In the genomic region with DNA sequence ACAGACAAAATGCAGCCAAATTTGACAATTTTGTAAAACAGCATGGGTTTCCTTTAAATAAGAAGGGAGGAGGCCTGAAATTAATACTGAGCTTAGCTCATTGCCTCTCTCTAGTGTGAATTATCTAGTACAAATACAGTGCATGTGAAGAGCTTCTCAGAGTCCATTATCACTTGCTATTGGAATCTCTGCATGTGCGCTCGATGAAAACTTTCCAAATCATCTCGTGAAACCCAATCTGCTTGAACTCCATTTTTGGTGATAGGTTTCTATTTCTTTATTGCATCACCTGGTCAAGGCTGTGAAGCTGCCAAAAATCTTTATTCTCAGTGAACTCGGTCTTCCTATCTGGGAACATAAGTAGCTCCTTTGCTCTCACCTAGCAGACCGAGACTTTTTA, we compare ENCODE assay signal across 18 cellular contexts. TPM values are rescaled to one million over a fixed set of nuclear protein-coding genes. Genes with fewer than 3 reads are reported as not detected.
DNase-seq lines count a peak whose midpoint lies in the region; ATAC-seq, FAIRE-seq and TF ChIP-seq lines count a peak whose summit lies in the region.
"Had no signal": no experiment of that assay in that cellular context is flagged by ENCODE, and none has a peak within 500 bp of the region (broad histone marks: within the 10 kb centered on the region; RNA-seq: fewer than 3 reads in every experiment).

No MANE protein-coding gene starts in this region.

- H2AFZ ChIP-seq in K562 (ENCODE audit: low read depth, low read length) = peak overlapping the region; percentile 6; the same call in 1 of the 2 replicates
- H2AFZ ChIP-seq: GM23248 had no signal

- TF ChIP-seq POLR2A in K562 (conservative IDR thresholded peaks at IDR 0.05) (no peak), gastrocnemius medialis (IDR thresholded peaks at IDR 0.05) (no peak)

- DNase-seq in DMS 273 (lab: John Stamatoyannopoulos, UW; ENCODE audit: unreplicated experiment) = peak; percentile 10
- no peak for DNase-seq in DMS 273 treated with DMSO at 0.1 percent for 48 hours (lab: John Stamatoyannopoulos, UW)
- DNase-seq in NCI-H69 (lab: John Stamatoyannopoulos, UW) = peak; percentile 13
- DNase-seq in K562 (ENCODE audit: extremely low read depth in 1 of 4, low spot score in 3 of 4) = no peak
- peak in 1 of 2 donors; percentile 25 for DNase-seq in gastrocnemius medialis
- no peak for DNase-seq in HTR-8/SVneo (ENCODE audit: insufficient read length, low spot score)
- DNase-seq in NCI-H1105 (lab: John Stamatoyannopoulos, UW) = no peak
- no peak for DNase-seq in OCI-M2 (lab: John Stamatoyannopoulos, UW; ENCODE audit: unreplicated experiment)
- DNase-seq: CD4-positive, alpha-beta memory T cell; DMS53; DND-41; EL; GM23248 had no signal

- H3K27ac ChIP-seq in K562 (ENCODE audit: extremely low read depth, low read depth, low read length) (no peak overlapping the region), gastrocnemius medialis (peak overlapping the region in 1 of 4 donors; percentile 17)
- H3K27ac ChIP-seq: 22Rv1, A549, BLaER1, GM23248 had no signal

- no peak for TF ChIP-seq CTCF in K562 (IDR thresholded peaks at IDR 0.05 in 2 of 3, conservative IDR thresholded peaks at IDR 0.05 in 1 of 3; ENCODE audit: insufficient read depth in 2 of 3, low read depth in 1 of 3, low read length in 3 of 3)
- TF ChIP-seq CTCF in gastrocnemius medialis (IDR thresholded peaks at IDR 0.05 in 4 of 5, conservative IDR thresholded peaks at IDR 0.05 in 1 of 5) = no peak

- H3K79me2 ChIP-seq in K562 (ENCODE audit: control insufficient read depth, insufficient read depth, low read length) = no peaks in the 10 kb centered on the region

- CTCF ChIA-PET in K562 (lab: Yijun Ruan, JAX; ENCODE audit: low intra/inter-chr PET ratio) = no interaction called here

- BruUV-seq in K562 (replicated peaks; lab: Mats Ljungman, UMichigan) = no TSS peak

- 66% methylated on average over 5 of the region's 5 CpGs for WGBS in K562 (ENCODE audit: insufficient coverage, low coverage, missing lambda C conversion rate)

- no peaks in the 10 kb centered on the region for H3K36me3 ChIP-seq in K562 (ENCODE audit: control insufficient read depth, insufficient read depth, low read length)
- H3K36me3 ChIP-seq in gastrocnemius medialis = no peaks in the 10 kb centered on the region
- H3K36me3 ChIP-seq: BLaER1, HAP-1 had no signal

- in situ Hi-C loops in K562 (cut with MboI) = no loop called here
- in situ Hi-C loops in gastrocnemius medialis (cut with MboI; ENCODE audit: low sequenced_read_pairs in 4 of 4) = no loop called here

- no peak for TF ChIP-seq RAD21 in K562 (CRISPR knock-in tag; conservative IDR thresholded peaks at IDR 0.05 in 1 of 2, IDR thresholded peaks at IDR 0.05 in 1 of 2)

- no peaks in the 10 kb centered on the region for H4K20me1 ChIP-seq in K562 (replicated peaks; ENCODE audit: control insufficient read depth, insufficient read depth, low read length)
- H4K20me1 ChIP-seq: BLaER1 had no signal

- no peak for TF ChIP-seq EP300 in K562 (IDR thresholded peaks at IDR 0.05; ENCODE audit: low read length)

- H3K4me3 ChIP-seq in K562 (no peak overlapping the region), gastrocnemius medialis (no peak overlapping the region)
- H3K4me3 ChIP-seq: A549, BLaER1, GM12878, GM23248, HAP-1 had no signal

- peaks cover 0 to 24% of the 10 kb centered on the region in 2 experiments; a peak in 2 of 5 replicates for H3K4me1 ChIP-seq in K562 (replicated peaks in 1 of 2; ENCODE audit: control insufficient read depth in 2 of 2, insufficient read depth in 2 of 2, low read length in 2 of 2)
- H3K4me1 ChIP-seq in gastrocnemius medialis = peaks cover 34 to 36% of the 10 kb centered on the region in 2 donors
- H3K4me1 ChIP-seq: BLaER1 had no signal

- H3K9ac ChIP-seq in K562 (ENCODE audit: insufficient read depth in 1 of 2, low read depth in 2 of 2, low read length in 2 of 2) = no peak overlapping the region
- H3K9ac ChIP-seq: BLaER1, GM23248 had no signal

- no peaks in the 10 kb centered on the region for H3K9me1 ChIP-seq in K562 (ENCODE audit: control insufficient read depth, insufficient read depth, low read length)

- intact Hi-C loops in K562 (cut with micrococcal nuclease) (no loop called here), gastrocnemius medialis (cut with DNase I; ENCODE audit: low total_unique reads) (no loop called here)

- H3K4me2 ChIP-seq in K562 (ENCODE audit: insufficient read depth, low read length) = no peak overlapping the region
- H3K4me2 ChIP-seq: A549, BLaER1 had no signal

- ATAC-seq in K562 (no peak), gastrocnemius medialis (peak; percentile 34 to 81)
- ATAC-seq: A549, GM12878 had no signal

- POLR2A ChIA-PET in K562 (lab: Yijun Ruan, JAX) = interaction anchor here (0.9 to 1.3 kb wide), 2 partner anchors 12 to 23 kb away, joined by 3 read pairs; no protein-coding TSS in a partner anchor

- H3K27me3 ChIP-seq in K562 (ENCODE audit: control insufficient read depth in 2 of 2, insufficient read depth in 2 of 2, low read length in 2 of 2) = no peaks in the 10 kb centered on the region
- H3K27me3 ChIP-seq in gastrocnemius medialis = no peaks in the 10 kb centered on the region
- H3K27me3 ChIP-seq: BLaER1 had no signal

- FAIRE-seq in K562 (lab: Jason Lieb, UNC) = no peak
- no peak for FAIRE-seq in HTR-8/SVneo (lab: Jason Lieb, UNC)
- FAIRE-seq: A549, GM12878 had no signal

- H3K9me3 ChIP-seq in K562 (replicated peaks; ENCODE audit: control insufficient read depth, insufficient read depth, low read depth, low read length) (no peaks in the 10 kb centered on the region), gastrocnemius medialis (no peaks in the 10 kb centered on the region)
- H3K9me3 ChIP-seq: A549, BLaER1, HAP-1 had no signal

TF ChIP-seq in K562, 482 proteins besides CTCF, POLR2A, EP300 and RAD21:
- TF ChIP-seq ATF3 (IDR thresholded peaks at IDR 0.05) = peak; percentile 65
- TF ChIP-seq ATF3 (CRISPR knock-in tag; conservative IDR thresholded peaks at IDR 0.05) = no peak
- TF ChIP-seq SREBF2 (CRISPR knock-in tag; IDR thresholded peaks at IDR 0.05) = no peak
- TF ChIP-seq PHF21A (IDR thresholded peaks at IDR 0.05; ENCODE audit: borderline replicate concordance, low read depth) = no peak
- no peak for TF ChIP-seq CEBPG (CRISPR knock-in tag; IDR thresholded peaks at IDR 0.05)
- TF ChIP-seq CEBPG (tag; conservative IDR thresholded peaks at IDR 0.05 in 1 of 2, IDR thresholded peaks at IDR 0.05 in 1 of 2) = peak; percentile 45 to 59; a peak in 2 of 4 replicates

RNA-seq across cellular contexts. Expression of gene LYPLAL1, which starts 49.5 kb away (rescaled TPM):
- total RNA-seq in K562 (2011; cell fraction: chromatin; rRNA removed; ENCODE audit: low replicate concordance) = 26.5 and 119 TPM in 2 replicates
- 14.7 and 21.1 TPM in 2 replicates for total RNA-seq in K562 (2011; cell fraction: nucleolus; rRNA removed)
- total RNA-seq in K562 (2011; cell fraction: nucleoplasm; rRNA removed) = 31.2 and 48.0 TPM in 2 replicates
- total RNA-seq in K562 (2014; rRNA removed) = 14.9 and 20.2 TPM in 2 replicates
- 62.9 and 71.5 TPM in 2 replicates for total RNA-seq in K562 (2014; rRNA removed; fragmentation: Illumina TruSeq; extraction: Trizol)
- total RNA-seq in K562 (2015; rRNA removed; fragmentation: Illumina TruSeq; extraction: Trizol) = 32.1 and 33.0 TPM in 2 replicates
- 46.3 and 51.3 TPM in 2 replicates for total RNA-seq in K562 (2021)
- polyA plus RNA-seq in K562 (2011; rRNA removed) = 49.7 and 69.3 TPM in 2 replicates
- 5.4 and 9.4 TPM in 2 replicates for polyA plus RNA-seq in K562 (2011; cell fraction: cytosol; rRNA removed)
- polyA plus RNA-seq in K562 (2011; cell fraction: nucleus; rRNA removed) = 21.9 and 36.9 TPM in 2 replicates
- polyA plus RNA-seq in K562 (2012) = 33.2 and 65.1 TPM in 2 replicates
- polyA plus RNA-seq in K562 (2014; fragmentation: Illumina TruSeq; extraction: Trizol) = 33.5 and 35.9 TPM in 2 replicates
- polyA plus RNA-seq in K562 (2014; fragmentation: Nextera tagmentation; extraction: Ambion mirVana) = 100 to 1,000 TPM; 127 to 179 TPM
- polyA plus RNA-seq in K562 (2014; rRNA removed) = 44.1 and 49.0 TPM in 2 replicates
- 46.9 and 49.1 TPM in 2 replicates for polyA minus RNA-seq in K562 (2011; rRNA and poly(A)+ RNA removed)
- polyA minus RNA-seq in K562 (2011; cell fraction: cytosol; rRNA and poly(A)+ RNA removed) = 8.4 and 15.0 TPM in 2 replicates
- 77.4 and 99.6 TPM in 2 replicates for polyA minus RNA-seq in K562 (2011; cell fraction: nucleus; rRNA and poly(A)+ RNA removed)
- total RNA-seq in gastrocnemius medialis = 10 to 100 TPM; 12.6 to 18.9 (median 15.4) TPM

Comparison
In these comparisons a context has a peak if more than half of its experiments do, and no peak if none do; other contexts are left out.
1. DNase-seq: peak in DMS 273 (single experiment) and NCI-H69 (single experiment); none in DMS 273 treated with DMSO at 0.1 percent for 48 hours (single experiment), K562 (0 of 4), HTR-8/SVneo (single experiment), NCI-H1105 (single experiment) and OCI-M2 (single experiment).